In genomic region chr20:17648782-17649730, GRCh38 we compare ENCODE assay signal across 9 cellular contexts. TPM values are rescaled to one million over a fixed set of nuclear protein-coding genes. Genes with fewer than 3 reads are reported as not detected.
DNase-seq lines count a peak whose midpoint lies in the region; ATAC-seq and TF ChIP-seq lines count a peak whose summit lies in the region.
"Had no signal": no experiment of that assay in that cellular context is flagged by ENCODE, and none has a peak within 500 bp of the region (broad histone marks: within the 10 kb centered on the region; RNA-seq: fewer than 3 reads in every experiment).

No MANE protein-coding gene starts in this region.

- peaks cover 81% of the 10 kb centered on the region for H3K4me1 ChIP-seq in KMS-11 (ENCODE audit: low read depth, poor library complexity, severe bottlenecking)
- peaks cover 36 to 84% (median 63%) of the 10 kb centered on the region in 6 donors for H3K4me1 ChIP-seq in spleen

- no peak for TF ChIP-seq POLR2A in spleen (IDR thresholded peaks at IDR 0.05)

- H3K36me3 ChIP-seq in KMS-11 (ENCODE audit: insufficient read depth) (no peaks in the 10 kb centered on the region), spleen (peaks cover 0 to 26% (median 0%) of the 10 kb centered on the region in 6 donors)

- peak; percentile 49 for DNase-seq in DMS153 treated with DMSO at 0.1 percent for 48 hours (lab: John Stamatoyannopoulos, UW; ENCODE audit: unreplicated experiment)
- peak; percentile 41 for DNase-seq in activated CD4-positive, alpha-beta T cell treated with anti-CD3 and anti-CD28 coated beads for 48 hours
- peak; percentile 53 for DNase-seq in Right ventricle myocardium superior
- peak; percentile 82 for DNase-seq in spleen
- DNase-seq in amniotic stem cell (lab: John Stamatoyannopoulos, UW), result no peak

- 42 to 49% (median 47%) methylated on average over 20 of the region's 20 CpGs for WGBS in spleen, 5 donors

- no peaks in the 10 kb centered on the region for H4K20me1 ChIP-seq in KMS-11 (ENCODE audit: insufficient read depth)

- intact Hi-C loops in Right ventricle myocardium superior (cut with DNase I) (no loop called here), spleen (cut with DNase I; ENCODE audit: low total_unique reads) (no loop called here)

- H3K4me3 ChIP-seq in KMS-11 (IDR thresholded peaks at IDR 0.05; ENCODE audit: insufficient read depth, low read depth, low read length) (no peak overlapping the region), spleen (no peak overlapping the region)

- H3K79me2 ChIP-seq in KMS-11 (ENCODE audit: insufficient read depth, low read depth), result peaks cover 13% of the 10 kb centered on the region; the same call in 1 of the 2 replicates

- H3K4me2 ChIP-seq in KMS-11, result peak overlapping the region; percentile 83

- no peaks in the 10 kb centered on the region for H3K9me3 ChIP-seq in spleen

- ATAC-seq in Right ventricle myocardium superior (ENCODE audit: poor library complexity) (peak; percentile 63), GM21717 (IDR thresholded peaks at IDR 0.05; ENCODE audit: unreplicated experiment) (no peak), HG03442 (IDR thresholded peaks at IDR 0.05; ENCODE audit: unreplicated experiment) (no peak)

- TF ChIP-seq CTCF in KMS-11 (conservative IDR thresholded peaks at IDR 0.05; ENCODE audit: low read depth, low read length) (peak; percentile 36), spleen (IDR thresholded peaks at IDR 0.05 in 8 of 11, conservative IDR thresholded peaks at IDR 0.05 in 3 of 11) (peak in 7 of 11 experiments; percentile 16 to 53 (median 36))

- H3K9ac ChIP-seq in KMS-11, result peak overlapping the region; percentile 49; the same call in 1 of the 2 replicates

- H3K27me3 ChIP-seq in KMS-11 (ENCODE audit: insufficient read depth, low read depth) (no peaks in the 10 kb centered on the region), spleen (replicated peaks in 1 of 7) (no peaks in the 10 kb centered on the region)

- peak overlapping the region; percentile 87 for H3K27ac ChIP-seq in KMS-11
- H3K27ac ChIP-seq in spleen, result peak overlapping the region in 6 of 8 donors; percentile 9 to 69 (median 56)

- no peak overlapping the region for H2AFZ ChIP-seq in KMS-11 (ENCODE audit: low read depth)

RNA-seq across cellular contexts. Expression of gene RRBP1, which starts 33.0 kb away (rescaled TPM):
- total RNA-seq in Right ventricle myocardium superior (32.1 TPM), spleen (100 to 1,000 TPM in 6 of 7 donors, 10 to 100 TPM in 1; 78.8 to 164 (median 122) TPM)
- 10 to 100 TPM; 17.0 to 27.3 (median 21.7) TPM for polyA plus RNA-seq in spleen

RNA-seq across cellular contexts. Expression of gene BANF2, which starts 50.7 kb away (rescaled TPM):
- total RNA-seq in Right ventricle myocardium superior (not detected), spleen (not detected)
- not detected for polyA plus RNA-seq in spleen
- total RNA-seq: dermis microvascular lymphatic vessel endothelial cell had no signal
